ENCODE assay signal across 9 cellular contexts in the genomic region with DNA sequence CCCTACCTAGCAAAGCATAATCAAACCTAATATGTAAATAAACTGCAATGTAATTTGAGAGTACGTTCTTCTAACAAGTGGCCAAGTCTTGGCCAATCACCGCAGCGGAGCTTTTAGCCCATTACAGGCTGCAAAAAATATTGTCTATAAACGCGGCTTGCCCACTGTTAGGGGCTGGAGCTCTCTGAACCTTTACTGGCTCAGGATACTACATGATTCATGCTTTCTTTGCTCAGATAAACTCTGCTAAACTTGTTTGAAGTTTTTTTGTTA. TPM values are rescaled to one million over a fixed set of nuclear protein-coding genes. Genes with fewer than 3 reads are reported as not detected.
A peak's percentile ranks its signal among the peaks of the same experiment; 100 is the strongest.
DNase-seq lines count a peak whose midpoint lies in the region; ATAC-seq, FAIRE-seq and TF ChIP-seq lines count a peak whose summit lies in the region.
"Had no signal": no experiment of that assay in that cellular context is flagged by ENCODE, and none has a peak within 500 bp of the region (broad histone marks: within the 10 kb centered on the region; RNA-seq: fewer than 3 reads in every experiment).

No MANE protein-coding gene starts in this region.

- no peaks in the 10 kb centered on the region for H3K9me1 ChIP-seq in keratinocyte (ENCODE audit: control insufficient read depth, extremely low read depth, insufficient read depth, low read length)

- no peaks in the 10 kb centered on the region for H3F3A ChIP-seq in PC-3 (ENCODE audit: low read length, unreplicated experiment)

- POLR2A ChIA-PET in PC-3 (lab: Charles Lee; ENCODE audit: unreplicated experiment): no interaction called here

- DNase-seq in left ventricle myocardium superior (peak; percentile 25), Right ventricle myocardium inferior (ENCODE audit: missing footprints) (no peak), PC-3 (no peak), keratinocyte (ENCODE audit: low read depth, low spot score) (no peak), upper lobe of left lung (peak in 1 of 2 donors; percentile 35)
- DNase-seq in effector CD8-positive, alpha-beta T cell (lab: John Stamatoyannopoulos, UW): no peak
- DNase-seq: H9 had no signal

- no TSS peak for BruUV-seq in PC-3 (replicated peaks; lab: Mats Ljungman, UMichigan)

- TF ChIP-seq EP300 in upper lobe of left lung (IDR thresholded peaks at IDR 0.05): no peak

- H3K4me3 ChIP-seq in PC-3 (ENCODE audit: low read length) (0 out of 2 replicates have a peak overlapping the region, but pooled peaks have one; percentile 98), keratinocyte (ENCODE audit: control insufficient read depth in 2 of 3, extremely low read depth in 1 of 3, insufficient read depth in 2 of 3, low read depth in 1 of 3, low read length in 3 of 3) (no peak overlapping the region), upper lobe of left lung (peak overlapping the region in 1 of 4 donors; percentile 83)

- FAIRE-seq in keratinocyte (lab: Jason Lieb, UNC): no peak

- H3K9me3 ChIP-seq in PC-3 (ENCODE audit: low read length) (no peaks in the 10 kb centered on the region), keratinocyte (ENCODE audit: control insufficient read depth, low read depth, low read length) (no peaks in the 10 kb centered on the region), upper lobe of left lung (no peaks in the 10 kb centered on the region)

- H3K27me3 ChIP-seq in PC-3 (ENCODE audit: low read length) (no peaks in the 10 kb centered on the region), keratinocyte (ENCODE audit: control insufficient read depth, extremely low read depth, insufficient read depth, low read length) (no peaks in the 10 kb centered on the region), upper lobe of left lung (no peaks in the 10 kb centered on the region)

- TF ChIP-seq POLR2A in upper lobe of left lung (IDR thresholded peaks at IDR 0.05): no peak

- H4K20me1 ChIP-seq in PC-3 (ENCODE audit: low read length) (peaks cover 11% of the 10 kb centered on the region; the same call in 1 of the 2 replicates), keratinocyte (ENCODE audit: control insufficient read depth, extremely low read depth, insufficient read depth, low read length) (no peaks in the 10 kb centered on the region)

- H3K27ac ChIP-seq in PC-3 (ENCODE audit: low read length) (no peak overlapping the region), keratinocyte (ENCODE audit: control insufficient read depth, insufficient read depth, low read length) (no peak overlapping the region), upper lobe of left lung (peak overlapping the region in 3 of 4 donors; percentile 36 to 88 (median 63))

- H3K4me2 ChIP-seq in PC-3 (ENCODE audit: low read length): peak overlapping the region; percentile 98
- H3K4me2 ChIP-seq in keratinocyte (ENCODE audit: control insufficient read depth, extremely low read depth, insufficient read depth, low read depth, low read length): peak overlapping the region; percentile 99

- dilution Hi-C loops in keratinocyte (cut with MboI; ENCODE audit: extremely low pct_ligation_motif_present, low sequenced_read_pairs): no loop called here

- ATAC-seq in left ventricle myocardium superior: peak; percentile 6
- ATAC-seq in Right ventricle myocardium inferior: no peak
- ATAC-seq in PC-3: no peak
- no peak for ATAC-seq in upper lobe of left lung (ENCODE audit: low FRiP score in 2 of 2)
- ATAC-seq in GM19463 (IDR thresholded peaks at IDR 0.05; ENCODE audit: unreplicated experiment): no peak
- ATAC-seq in GM19455 (IDR thresholded peaks at IDR 0.05; ENCODE audit: unreplicated experiment): no peak

- TF ChIP-seq CTCF in PC-3 (conservative IDR thresholded peaks at IDR 0.05; ENCODE audit: low read depth, low read length) (no peak), keratinocyte (optimal IDR thresholded peaks at IDR 0.05 in 1 of 3, IDR thresholded peaks at IDR 0.05 in 1 of 3, conservative IDR thresholded peaks at IDR 0.05 in 1 of 3; ENCODE audit: extremely low read depth in 1 of 3, insufficient read depth in 2 of 3, low read length in 3 of 3) (no peak), upper lobe of left lung (IDR thresholded peaks at IDR 0.05) (no peak)

- H2AFZ ChIP-seq in PC-3 (ENCODE audit: low read length) (peak overlapping the region; percentile 99; the same call in 1 of the 2 replicates), keratinocyte (ENCODE audit: control insufficient read depth, low read length) (no peak overlapping the region)

- no peaks in the 10 kb centered on the region for H3K9me2 ChIP-seq in PC-3 (replicated peaks; ENCODE audit: low read length)

- H3K79me2 ChIP-seq in PC-3 (ENCODE audit: low read length) (peaks cover 40% of the 10 kb centered on the region), keratinocyte (ENCODE audit: control insufficient read depth, insufficient read depth, low read length) (peaks cover 40% of the 10 kb centered on the region)

- H3K4me1 ChIP-seq in PC-3 (ENCODE audit: insufficient read depth, low read length) (peaks cover 20% of the 10 kb centered on the region), keratinocyte (ENCODE audit: control insufficient read depth, extremely low read depth, insufficient read depth, low read length) (peaks cover 35% of the 10 kb centered on the region), upper lobe of left lung (peaks cover 22 to 50% (median 35%) of the 10 kb centered on the region in 4 donors)

- H3K9ac ChIP-seq in PC-3 (ENCODE audit: low read length): no peak overlapping the region
- no peak overlapping the region for H3K9ac ChIP-seq in keratinocyte (ENCODE audit: control insufficient read depth, extremely low read depth, insufficient read depth, low read length)

- CTCF ChIA-PET in PC-3 (lab: Charles Lee): no interaction called here

- intact Hi-C loops in left ventricle myocardium superior (cut with micrococcal nuclease) (no loop called here), Right ventricle myocardium inferior (cut with DNase I) (loop anchor here (2.0 kb wide), 1 partner anchor 58 kb away; a partner anchor contains a TSS), PC-3 (cut with micrococcal nuclease) (loop anchor here (2.0 kb wide), 1 partner anchor 58 kb away; a partner anchor contains a TSS)

- H3K36me3 ChIP-seq in PC-3 (ENCODE audit: low read depth, low read length) (no peaks in the 10 kb centered on the region), keratinocyte (ENCODE audit: control insufficient read depth in 2 of 2, extremely low read depth in 1 of 2, insufficient read depth in 2 of 2, low read length in 2 of 2) (no peaks in the 10 kb centered on the region), upper lobe of left lung (no peaks in the 10 kb centered on the region)

- 66 to 75% methylated on average over 5 of the region's 5 CpGs for WGBS in upper lobe of left lung, 2 donors

RNA-seq across cellular contexts. Expression of a gene that starts 1.0 kb away (rescaled TPM):
- 252 TPM for total RNA-seq in left ventricle myocardium superior
- 260 TPM for total RNA-seq in Right ventricle myocardium inferior
- total RNA-seq in PC-3 (2014; rRNA removed): 10.8 and 17.5 TPM in 2 replicates
- 37.7 to 49.5 TPM (median 49.3 TPM) in 3 replicates for polyA plus RNA-seq in keratinocyte
- polyA plus RNA-seq in keratinocyte (2011; ENCODE audit: low read depth): 58.4 TPM
- 45.3 and 61.1 TPM in 2 replicates for polyA plus RNA-seq in keratinocyte (2011; cell fraction: cytosol; rRNA removed)
- 45.7 and 47.2 TPM in 2 replicates for polyA plus RNA-seq in keratinocyte (2011; cell fraction: nucleus; rRNA removed)
- 23.1 and 33.9 TPM in 2 replicates for polyA plus RNA-seq in keratinocyte (2012; ENCODE audit: low replicate concordance)
- 14.8 to 30.1 TPM (median 29.7 TPM) in 3 replicates for polyA minus RNA-seq in keratinocyte
- 26.5 TPM for polyA minus RNA-seq in keratinocyte (2011; cell fraction: cytosol; rRNA and poly(A)+ RNA removed)
- polyA minus RNA-seq in keratinocyte (2011; cell fraction: nucleus; rRNA and poly(A)+ RNA removed): 10.3 and 19.8 TPM in 2 replicates
- 10 to 100 TPM; 27.2 to 57.1 (median 36.1) TPM for total RNA-seq in upper lobe of left lung

RNA-seq across cellular contexts. Expression of a gene that starts 57.4 kb away (rescaled TPM):
- total RNA-seq in left ventricle myocardium superior: 8.1 TPM
- 7.1 TPM for total RNA-seq in Right ventricle myocardium inferior
- 4.1 and 4.4 TPM in 2 replicates for total RNA-seq in PC-3 (2014; rRNA removed)
- 2.6 to 3.7 TPM (median 3.4 TPM) in 3 replicates for polyA plus RNA-seq in keratinocyte
- 0.36 TPM for polyA plus RNA-seq in keratinocyte (2011; ENCODE audit: low read depth)
- 1.9 and 3.5 TPM in 2 replicates for polyA plus RNA-seq in keratinocyte (2011; cell fraction: cytosol; rRNA removed)
- 5.2 and 6.6 TPM in 2 replicates for polyA plus RNA-seq in keratinocyte (2011; cell fraction: nucleus; rRNA removed)
- polyA plus RNA-seq in keratinocyte (2012; ENCODE audit: low replicate concordance): 1.1 and 2.5 TPM in 2 replicates
- 1.6 to 3.5 TPM (median 3.2 TPM) in 3 replicates for polyA minus RNA-seq in keratinocyte
- polyA minus RNA-seq in keratinocyte (2011; cell fraction: cytosol; rRNA and poly(A)+ RNA removed): 4.8 TPM
- 6.9 and 11.2 TPM in 2 replicates for polyA minus RNA-seq in keratinocyte (2011; cell fraction: nucleus; rRNA and poly(A)+ RNA removed)
- total RNA-seq in upper lobe of left lung: 1 to 10 TPM; 3.1 to 8.3 (median 6.1) TPM

Comparison
In these comparisons a context has a peak if more than half of its experiments do, and no peak if none do; other contexts are left out.
1. H3K27ac ChIP-seq: peak in upper lobe of left lung (3 of 4); none in PC-3 (single experiment) and keratinocyte (single experiment).